9 cellular contexts compared by ENCODE assay signal in the genomic region with DNA sequence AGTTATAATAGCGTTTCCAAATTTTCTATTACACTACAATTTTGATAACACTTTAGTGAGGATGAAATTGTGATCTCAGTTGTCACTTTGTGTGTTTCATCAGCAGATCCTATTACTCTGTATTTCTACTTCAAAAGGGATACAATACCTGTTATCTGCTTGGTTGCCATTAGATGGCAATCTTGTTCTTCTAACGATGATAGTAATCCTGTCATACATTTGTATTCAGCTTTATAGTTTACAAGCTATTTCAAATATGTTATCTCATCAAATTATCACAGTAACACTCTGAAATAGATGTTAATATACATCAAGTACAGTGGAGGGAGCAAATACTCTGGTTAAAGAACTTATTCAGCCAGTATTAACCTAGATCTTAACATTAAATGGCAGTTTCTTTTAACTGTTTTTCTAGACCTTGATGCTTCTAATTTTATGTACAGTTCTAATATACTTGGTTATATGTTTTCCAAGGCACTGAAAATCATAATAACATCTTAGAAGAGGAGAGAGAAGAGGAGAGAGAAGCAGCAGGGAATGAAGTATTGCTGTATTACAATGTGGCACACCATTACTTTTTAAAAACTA.
DNase-seq lines count a peak whose midpoint lies in the region; ATAC-seq, FAIRE-seq and TF ChIP-seq lines count a peak whose summit lies in the region.
"Had no signal": no experiment of that assay in that cellular context is flagged by ENCODE, and none has a peak within 500 bp of the region (broad histone marks: within the 10 kb centered on the region; RNA-seq: fewer than 3 reads in every experiment).

No MANE protein-coding gene starts in this region.

- DNase-seq in DMS 273 (lab: John Stamatoyannopoulos, UW; ENCODE audit: unreplicated experiment) (peak; percentile 50), NCI-H226 (peak; percentile 5), myocyte (ENCODE audit: low read depth) (peak; percentile 37), CD14-positive monocyte (ENCODE audit: low spot score) (no peak)
- DNase-seq in activated CD4-positive, alpha-beta T cell treated with anti-CD3 and anti-CD28 coated beads for 1 hour, result no peak

- peaks cover 0 to 5% (median 0%) of the 10 kb centered on the region in 7 donors for H3K9me3 Mint-ChIP-seq in CD14-positive monocyte
- H3K9me3 Mint-ChIP-seq: T-helper 1 cell treated with Interleukin-12 subunit alpha and Interleukin-12 subunit beta and Interleukin-4 antibody, amounts not matched to agents 30 μg/mL and 1 μg/mL, for 36 hours had no signal

- H3K27ac Mint-ChIP-seq in CD14-positive monocyte, result no peak overlapping the region
- H3K27ac Mint-ChIP-seq: T-helper 1 cell treated with Interleukin-12 subunit alpha and Interleukin-12 subunit beta and Interleukin-4 antibody, amounts not matched to agents 30 μg/mL and 1 μg/mL, for 36 hours had no signal

- ATAC-seq in GM19023 (IDR thresholded peaks at IDR 0.05; ENCODE audit: unreplicated experiment) (peak; percentile 92), HG03135 (IDR thresholded peaks at IDR 0.05; ENCODE audit: unreplicated experiment) (peak; percentile 73)

- no peaks in the 10 kb centered on the region for H3K27me3 Mint-ChIP-seq in CD14-positive monocyte (ENCODE audit: low read depth in 3 of 3)

- H3K4me3 Mint-ChIP-seq in CD14-positive monocyte, result no peak overlapping the region
- H3K4me3 Mint-ChIP-seq: T-helper 1 cell treated with Interleukin-12 subunit alpha and Interleukin-12 subunit beta and Interleukin-4 antibody, amounts not matched to agents 30 μg/mL and 1 μg/mL, for 36 hours had no signal

- FAIRE-seq in colon (lab: Jason Lieb, UNC), result peak; percentile 21

- no peak for TF ChIP-seq CTCF in CD14-positive monocyte (IDR thresholded peaks at IDR 0.05)

- no peaks in the 10 kb centered on the region for H3K36me3 Mint-ChIP-seq in CD14-positive monocyte

- intact Hi-C loops in CD14-positive monocyte (cut with micrococcal nuclease), result no loop called here

- H3K4me1 Mint-ChIP-seq in CD14-positive monocyte, result no peaks in the 10 kb centered on the region

Comparison
In these comparisons a context has a peak if more than half of its experiments do, and no peak if none do; other contexts are left out.
1. DNase-seq: peak in DMS 273 (single experiment), NCI-H226 (single experiment) and myocyte (single experiment); none in CD14-positive monocyte (single experiment) and activated CD4-positive, alpha-beta T cell treated with anti-CD3 and anti-CD28 coated beads for 1 hour (single experiment).